Comparison of ENCODE assay signal across 8 cellular contexts in genomic region chr1:200306954-200307754, GRCh38.
DNase-seq lines count a peak whose midpoint lies in the region; ATAC-seq and TF ChIP-seq lines count a peak whose summit lies in the region.

No MANE protein-coding gene starts in this region.

- H3K4me1 Mint-ChIP-seq in activated CD4-positive, alpha-beta memory T cell treated with anti-CD3 and anti-CD28 coated beads for 36 hours (ENCODE audit: low read depth): peaks cover 15% of the 10 kb centered on the region
- peaks cover 23% of the 10 kb centered on the region for H3K4me1 Mint-ChIP-seq in stimulated activated naive CD8-positive, alpha-beta T cell treated with anti-CD3 and anti-CD28 coated beads, Interleukin-15, Interleukin-2, amounts not matched to agents 100 ng/mL and 50 ng/mL, for 24 hours (ENCODE audit: low read depth)

- no peak overlapping the region for H3K27ac ChIP-seq in 22Rv1

- CTCF ChIA-PET in activated CD4-positive, alpha-beta memory T cell treated with anti-CD3 and anti-CD28 coated beads for 36 hours (lab: Charles Lee): interaction anchor here (0.6 to 2.3 kb wide), 19 partner anchors 9 to 205 kb away, joined by 3 to 9 read pairs (median 3); no protein-coding TSS in a partner anchor

- DNase-seq in DMS114 treated with DMSO at 0.1 percent for 48 hours (lab: John Stamatoyannopoulos, UW; ENCODE audit: unreplicated experiment) (peak; percentile 28), H7 (peak; percentile 63), NCI-H2029 (lab: John Stamatoyannopoulos, UW) (peak; percentile 3), globus pallidus (ENCODE audit: low spot score) (peak; percentile 55)
- no peak for DNase-seq in activated CD4-positive, alpha-beta memory T cell treated with anti-CD3 and anti-CD28 coated beads for 36 hours

- H3K27me3 ChIP-seq in H7 (ENCODE audit: control insufficient read depth, insufficient read depth, low read length): peaks cover 9% of the 10 kb centered on the region

- no peaks in the 10 kb centered on the region for H3K9me3 Mint-ChIP-seq in activated CD4-positive, alpha-beta memory T cell treated with anti-CD3 and anti-CD28 coated beads for 36 hours
- no peaks in the 10 kb centered on the region for H3K9me3 Mint-ChIP-seq in stimulated activated naive CD8-positive, alpha-beta T cell treated with anti-CD3 and anti-CD28 coated beads, Interleukin-15, Interleukin-2, amounts not matched to agents 100 ng/mL and 50 ng/mL, for 24 hours

- no peaks in the 10 kb centered on the region for H3K36me3 ChIP-seq in H7 (replicated peaks; ENCODE audit: control insufficient read depth, insufficient read depth, low read length)

- no peak for ATAC-seq in HG02840 (IDR thresholded peaks at IDR 0.05; ENCODE audit: low FRiP score, unreplicated experiment)

- H3K4me3 ChIP-seq in H7 (ENCODE audit: insufficient read depth, low read depth, low read length): no peak overlapping the region

- POLR2A ChIA-PET in activated CD4-positive, alpha-beta memory T cell treated with anti-CD3 and anti-CD28 coated beads for 36 hours (lab: Charles Lee): no interaction called here

- TF ChIP-seq CTCF in 22Rv1 (IDR thresholded peaks at IDR 0.05): peak; percentile 99

- peak overlapping the region; percentile 27 for H3K4me3 Mint-ChIP-seq in activated CD4-positive, alpha-beta memory T cell treated with anti-CD3 and anti-CD28 coated beads for 36 hours
- peak overlapping the region; percentile 47 for H3K4me3 Mint-ChIP-seq in stimulated activated naive CD8-positive, alpha-beta T cell treated with anti-CD3 and anti-CD28 coated beads, Interleukin-15, Interleukin-2, amounts not matched to agents 100 ng/mL and 50 ng/mL, for 24 hours

- intact Hi-C loops in activated CD4-positive, alpha-beta memory T cell treated with anti-CD3 and anti-CD28 coated beads for 36 hours (cut with micrococcal nuclease): loop anchor here (1.0 to 10.0 kb wide), 6 partner anchors 26 to 622 kb away; no protein-coding TSS in a partner anchor

- no peak overlapping the region for H3K27ac Mint-ChIP-seq in activated CD4-positive, alpha-beta memory T cell treated with anti-CD3 and anti-CD28 coated beads for 36 hours
- peak overlapping the region; percentile 22 for H3K27ac Mint-ChIP-seq in stimulated activated naive CD8-positive, alpha-beta T cell treated with anti-CD3 and anti-CD28 coated beads, Interleukin-15, Interleukin-2, amounts not matched to agents 100 ng/mL and 50 ng/mL, for 24 hours

- peaks cover 5% of the 10 kb centered on the region for H3K27me3 Mint-ChIP-seq in activated CD4-positive, alpha-beta memory T cell treated with anti-CD3 and anti-CD28 coated beads for 36 hours
- H3K27me3 Mint-ChIP-seq in stimulated activated naive CD8-positive, alpha-beta T cell treated with anti-CD3 and anti-CD28 coated beads, Interleukin-15, Interleukin-2, amounts not matched to agents 100 ng/mL and 50 ng/mL, for 24 hours: peaks cover 6% of the 10 kb centered on the region

- no peaks in the 10 kb centered on the region for H3K36me3 Mint-ChIP-seq in activated CD4-positive, alpha-beta memory T cell treated with anti-CD3 and anti-CD28 coated beads for 36 hours
- no peaks in the 10 kb centered on the region for H3K36me3 Mint-ChIP-seq in stimulated activated naive CD8-positive, alpha-beta T cell treated with anti-CD3 and anti-CD28 coated beads, Interleukin-15, Interleukin-2, amounts not matched to agents 100 ng/mL and 50 ng/mL, for 24 hours (ENCODE audit: low read depth)
